Comparison of ENCODE assay signal across 8 cellular contexts in genomic region chr1:184002071-184002470, GRCh38. TPM values are rescaled to one million over a fixed set of nuclear protein-coding genes. Genes with fewer than 3 reads are reported as not detected.
DNase-seq lines count a peak whose midpoint lies in the region; ATAC-seq, FAIRE-seq and TF ChIP-seq lines count a peak whose summit lies in the region.

No MANE protein-coding gene starts in this region.

- TF ChIP-seq CTCF in D721Med (IDR thresholded peaks at IDR 0.05; ENCODE audit: insufficient read depth, missing control alignments): no peak

- no peaks in the 10 kb centered on the region for H3K27me3 ChIP-seq in skeletal muscle satellite cell (ENCODE audit: control insufficient read depth, insufficient read depth, low read length)

- H3K4me3 ChIP-seq in skeletal muscle satellite cell (ENCODE audit: low read length): no peak overlapping the region

- peak overlapping the region; percentile 65 for H3K9ac ChIP-seq in skeletal muscle satellite cell (ENCODE audit: low read depth, low read length)

- peak; percentile 20 for DNase-seq in HPDE6-E6E7 (ENCODE audit: extremely low spot score)
- peak; percentile 90 for DNase-seq in amniotic epithelial cell (ENCODE audit: low read depth)
- DNase-seq in left cardiac atrium: peak; percentile 29
- DNase-seq in NK-92 treated with Interleukin-12 subunit alpha and Interleukin-12 subunit beta, amount 100 ng/mL, for 24 hours (lab: John Stamatoyannopoulos, UW): no peak
- no peak for DNase-seq in D721Med (ENCODE audit: insufficient read length, low spot score)

- ATAC-seq in left cardiac atrium (peak; percentile 38 to 97), GM18520 (IDR thresholded peaks at IDR 0.05; ENCODE audit: unreplicated experiment) (no peak), GM19397 (IDR thresholded peaks at IDR 0.05; ENCODE audit: unreplicated experiment) (no peak)

- H3K36me3 ChIP-seq in skeletal muscle satellite cell (ENCODE audit: insufficient read depth, low read length): no peaks in the 10 kb centered on the region

- peak overlapping the region; percentile 48 for H3K4me2 ChIP-seq in skeletal muscle satellite cell (ENCODE audit: low read length)

- H3K9me3 ChIP-seq in skeletal muscle satellite cell (replicated peaks; ENCODE audit: low read length): no peaks in the 10 kb centered on the region

- peaks cover 16% of the 10 kb centered on the region for H3K4me1 ChIP-seq in skeletal muscle satellite cell (ENCODE audit: control insufficient read depth, insufficient read depth, low read length)

- intact Hi-C loops in left cardiac atrium (cut with DNase I): no loop called here

- no peak for FAIRE-seq in D721Med (lab: Jason Lieb, UNC)

RNA-seq across cellular contexts. Expression of gene COLGALT2, which starts 35.5 kb away (rescaled TPM):
- total RNA-seq in left cardiac atrium: 1 to 10 TPM; 3.8 to 4.9 TPM
- total RNA-seq in skeletal muscle satellite cell (2012; rRNA removed): 0.66 and 0.76 TPM in 2 replicates

RNA-seq across cellular contexts. Expression of gene TSEN15, which starts 49.5 kb away (rescaled TPM):
- 10 to 100 TPM; 20.2 to 23.6 TPM for total RNA-seq in left cardiac atrium
- 39.0 and 45.2 TPM in 2 replicates for total RNA-seq in skeletal muscle satellite cell (2012; rRNA removed)

Comparison
In these comparisons a context has a peak if more than half of its experiments do, and no peak if none do; other contexts are left out.
1. DNase-seq: peak in HPDE6-E6E7 (single experiment), amniotic epithelial cell (single experiment) and left cardiac atrium (single experiment); none in NK-92 treated with Interleukin-12 subunit alpha and Interleukin-12 subunit beta, amount 100 ng/mL, for 24 hours (single experiment) and D721Med (single experiment).
2. ATAC-seq: peak in left cardiac atrium (2 of 2); none in GM18520 (single experiment) and GM19397 (single experiment).